13 cellular contexts compared by ENCODE assay signal in the genomic region with DNA sequence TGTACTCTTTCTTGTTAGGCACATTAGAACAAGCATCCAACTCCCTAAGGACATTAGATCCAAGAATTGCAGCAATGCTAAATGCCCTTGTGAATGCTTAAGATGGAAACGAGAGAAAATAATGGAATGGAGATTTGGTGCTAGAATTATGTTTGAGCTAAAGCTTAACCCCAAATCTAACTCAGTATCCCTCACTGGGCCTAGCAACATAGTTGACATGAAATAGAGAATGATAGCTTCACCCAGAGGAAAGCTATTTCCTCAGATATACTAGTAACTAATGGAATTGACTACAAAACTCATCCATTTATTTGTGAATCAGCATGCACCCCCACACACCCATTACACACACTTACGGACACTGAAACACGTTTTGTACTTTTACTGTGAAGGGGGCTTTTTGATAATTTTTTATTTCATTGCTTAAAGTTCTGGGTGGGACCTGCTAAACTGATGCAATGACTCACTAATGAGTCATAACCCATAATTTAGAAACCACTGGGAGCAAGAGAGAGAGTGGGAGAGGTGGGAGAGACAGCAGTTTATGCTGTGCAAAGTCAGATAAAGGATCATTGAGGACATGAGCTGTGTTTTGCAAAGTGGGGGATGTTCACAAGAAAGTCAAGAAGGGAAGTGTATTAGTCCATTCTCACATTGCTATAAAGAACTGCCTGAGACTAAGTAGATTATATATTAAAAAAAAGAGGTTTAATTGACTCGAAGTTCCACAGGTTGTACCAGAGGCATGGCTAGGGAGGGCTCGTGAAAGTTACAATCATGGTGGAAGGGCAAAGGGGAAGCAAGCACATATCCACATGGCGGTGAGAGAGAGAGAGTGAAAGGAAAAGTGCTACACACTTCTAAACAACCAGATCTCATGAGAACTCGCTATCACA.
A peak's percentile ranks its signal among the peaks of the same experiment; 100 is the strongest.
DNase-seq lines count a peak whose midpoint lies in the region; TF ChIP-seq lines count a peak whose summit lies in the region.
"Had no signal": no experiment of that assay in that cellular context is flagged by ENCODE, and none has a peak within 500 bp of the region (broad histone marks: within the 10 kb centered on the region; RNA-seq: fewer than 3 reads in every experiment).

No MANE protein-coding gene starts in this region.

- H3K36me3 Mint-ChIP-seq in T-helper 1 cell treated with Interleukin-12 subunit alpha and Interleukin-12 subunit beta and Interleukin-4 antibody, amounts not matched to agents 30 μg/mL and 1 μg/mL, for 36 hours (ENCODE audit: low read depth) = peaks cover 12% of the 10 kb centered on the region

- H3K4me3 Mint-ChIP-seq in T-helper 1 cell treated with Interleukin-12 subunit alpha and Interleukin-12 subunit beta and Interleukin-4 antibody, amounts not matched to agents 30 μg/mL and 1 μg/mL, for 36 hours = peak overlapping the region; percentile 6
- H3K4me3 Mint-ChIP-seq: T-helper 17 cell had no signal

- no peaks in the 10 kb centered on the region for H3K4me1 ChIP-seq in ascending aorta

- CTCF ChIA-PET in AG04450 (lab: Charles Lee) = interaction anchor here (0.9 kb wide), 1 partner anchor 8 kb away, joined by 3 read pairs; no protein-coding TSS in a partner anchor

- no peaks in the 10 kb centered on the region for H3K27me3 Mint-ChIP-seq in T-helper 1 cell treated with Interleukin-12 subunit alpha and Interleukin-12 subunit beta and Interleukin-4 antibody, amounts not matched to agents 30 μg/mL and 1 μg/mL, for 36 hours (ENCODE audit: low read depth)
- H3K27me3 Mint-ChIP-seq: T-helper 17 cell had no signal

- H3K27me3 ChIP-seq in AG04450 (ENCODE audit: control insufficient read depth, insufficient read depth, low read length) (no peaks in the 10 kb centered on the region), ascending aorta (no peaks in the 10 kb centered on the region)

- no peak overlapping the region for H3K27ac ChIP-seq in AG04450 (ENCODE audit: low read depth, low read length)
- H3K27ac ChIP-seq in ascending aorta = no peak overlapping the region

- peaks cover 23% of the 10 kb centered on the region for H3K4me1 Mint-ChIP-seq in T-helper 1 cell treated with Interleukin-12 subunit alpha and Interleukin-12 subunit beta and Interleukin-4 antibody, amounts not matched to agents 30 μg/mL and 1 μg/mL, for 36 hours (ENCODE audit: low read depth)

- peaks cover 20% of the 10 kb centered on the region for H3K9me3 Mint-ChIP-seq in T-helper 1 cell treated with Interleukin-12 subunit alpha and Interleukin-12 subunit beta and Interleukin-4 antibody, amounts not matched to agents 30 μg/mL and 1 μg/mL, for 36 hours

- H3K36me3 ChIP-seq in ascending aorta = no peaks in the 10 kb centered on the region

- POLR2A ChIA-PET in AG04450 (lab: Yijun Ruan, JAX) = no interaction called here

- H3K4me3 ChIP-seq in AG04450 (ENCODE audit: low read depth, low read length) (no peak overlapping the region), fibroblast of villous mesenchyme (ENCODE audit: low read depth, low read length) (no peak overlapping the region), ascending aorta (no peak overlapping the region)

- TF ChIP-seq CTCF in AG04450 (IDR thresholded peaks at IDR 0.05; ENCODE audit: low read depth, low read length) (no peak), fibroblast of villous mesenchyme (IDR thresholded peaks at IDR 0.05; ENCODE audit: insufficient read depth, low read depth, low read length) (no peak), ascending aorta (IDR thresholded peaks at IDR 0.05) (no peak), GM13976 (IDR thresholded peaks at IDR 0.05; ENCODE audit: borderline replicate concordance, control extremely low read depth, extremely low read depth, insufficient read depth, missing control alignments) (no peak), GM10266 (IDR thresholded peaks at IDR 0.05; ENCODE audit: control insufficient read depth, insufficient read depth, low read depth, missing control alignments) (no peak)

- intact Hi-C loops in ascending aorta (cut with DNase I) = no loop called here

- H3K27ac Mint-ChIP-seq in T-helper 1 cell treated with Interleukin-12 subunit alpha and Interleukin-12 subunit beta and Interleukin-4 antibody, amounts not matched to agents 30 μg/mL and 1 μg/mL, for 36 hours = peak overlapping the region; percentile 6
- H3K27ac Mint-ChIP-seq: T-helper 17 cell had no signal

- no peaks in the 10 kb centered on the region for H3K9me3 ChIP-seq in AG04450 (ENCODE audit: control insufficient read depth, insufficient read depth, low read length)
- H3K9me3 ChIP-seq in ascending aorta = no peaks in the 10 kb centered on the region

- in situ Hi-C loops in GM13976 (cut with MboI; ENCODE audit: low sequenced_read_pairs, unreplicated experiment) = no loop called here

- DNase-seq in AG04450 (ENCODE audit: low read depth, low spot score) = peak; percentile 7
- peak; percentile 5 for DNase-seq in H4 (ENCODE audit: low spot score)
- DNase-seq in fibroblast of villous mesenchyme (ENCODE audit: low read depth) = peak; percentile 50
- no peak for DNase-seq in NCI-H1048 (lab: John Stamatoyannopoulos, UW)
- no peak for DNase-seq in ascending aorta (ENCODE audit: low spot score in 2 of 2)
- DNase-seq in GM13976 (ENCODE audit: low spot score) = no peak
- DNase-seq in GM10266 (ENCODE audit: extremely low spot score) = no peak
- DNase-seq: COR-L47; effector memory CD4-positive, alpha-beta T cell; NCI-H69; stimulated activated CD4-positive, alpha-beta T cell treated with anti-CD3 and anti-CD28 coated beads, Interleukin-4, amount 100 ng/mL, for 4 hours; T-helper 17 cell had no signal

Comparison
In these comparisons a context has a peak if more than half of its experiments do, and no peak if none do; other contexts are left out.
1. DNase-seq: peak in AG04450 (single experiment), H4 (single experiment) and fibroblast of villous mesenchyme (single experiment); none in NCI-H1048 (single experiment), ascending aorta (0 of 2), GM13976 (single experiment) and GM10266 (single experiment).